In genomic region chr5:139438707-139439012, GRCh38 we compare ENCODE assay signal across 8 cellular contexts. TPM values are rescaled to one million over a fixed set of nuclear protein-coding genes. Genes with fewer than 3 reads are reported as not detected.
DNase-seq lines count a peak whose midpoint lies in the region; ATAC-seq and TF ChIP-seq lines count a peak whose summit lies in the region.

No MANE protein-coding gene starts in this region.

- H3K4me3 Mint-ChIP-seq in CD4-positive, CD25-positive, alpha-beta regulatory T cell, result peak overlapping the region; percentile 90 to 99 (median 98)
- H3K4me3 Mint-ChIP-seq in dendritic cell treated with granulocyte-macrophage colony-stimulating factor and Interleukin-4, amounts not matched to agents 40 ng/mL and 50 ng/mL, for 4 days, result peak overlapping the region; percentile 99
- H3K4me3 Mint-ChIP-seq in neural progenitor cell, result peak overlapping the region; percentile 98

- H3K9me3 Mint-ChIP-seq in CD4-positive, CD25-positive, alpha-beta regulatory T cell, result no peaks in the 10 kb centered on the region
- H3K9me3 Mint-ChIP-seq in dendritic cell treated with granulocyte-macrophage colony-stimulating factor and Interleukin-4, amounts not matched to agents 40 ng/mL and 50 ng/mL, for 4 days, result no peaks in the 10 kb centered on the region
- H3K9me3 Mint-ChIP-seq in neural progenitor cell, result no peaks in the 10 kb centered on the region

- no peaks in the 10 kb centered on the region for H3K27me3 ChIP-seq in CD4-positive, CD25-positive, alpha-beta regulatory T cell (ENCODE audit: control insufficient read depth, insufficient read depth, low read length)
- no peaks in the 10 kb centered on the region for H3K27me3 ChIP-seq in neural progenitor cell

- H3K36me3 Mint-ChIP-seq in CD4-positive, CD25-positive, alpha-beta regulatory T cell, result peaks cover 7% of the 10 kb centered on the region
- peaks cover 6% of the 10 kb centered on the region for H3K36me3 Mint-ChIP-seq in dendritic cell treated with granulocyte-macrophage colony-stimulating factor and Interleukin-4, amounts not matched to agents 40 ng/mL and 50 ng/mL, for 4 days (ENCODE audit: low read depth)
- peaks cover 6% of the 10 kb centered on the region for H3K36me3 Mint-ChIP-seq in neural progenitor cell

- intact Hi-C loops in dendritic cell treated with granulocyte-macrophage colony-stimulating factor and Interleukin-4, amounts not matched to agents 40 ng/mL and 50 ng/mL, for 4 days (cut with micrococcal nuclease), result loop anchor here (1.0 to 5.0 kb wide), 2 partner anchors 35 to 44 kb away; partner anchors contain the start of gene STING1

- DNase-seq in CD4-positive, CD25-positive, alpha-beta regulatory T cell, result no peak
- DNase-seq in LNCaP clone FGC (ENCODE audit: low read depth) (no peak), neural progenitor cell (ENCODE audit: low spot score) (peak; percentile 8), LoVo (ENCODE audit: low spot score) (no peak), mucosa of gallbladder (ENCODE audit: low spot score) (no peak)

- peak overlapping the region; percentile 88 for H3K4me2 ChIP-seq in neural progenitor cell

- peaks cover 24 to 41% (median 33%) of the 10 kb centered on the region in 4 donors for H3K4me1 Mint-ChIP-seq in CD4-positive, CD25-positive, alpha-beta regulatory T cell
- peaks cover 27% of the 10 kb centered on the region for H3K4me1 Mint-ChIP-seq in dendritic cell treated with granulocyte-macrophage colony-stimulating factor and Interleukin-4, amounts not matched to agents 40 ng/mL and 50 ng/mL, for 4 days (ENCODE audit: low read depth)
- H3K4me1 Mint-ChIP-seq in neural progenitor cell, result peaks cover 26% of the 10 kb centered on the region

- peaks cover 6% of the 10 kb centered on the region for H4K20me1 ChIP-seq in neural progenitor cell (ENCODE audit: low read depth)

- H3K36me3 ChIP-seq in CD4-positive, CD25-positive, alpha-beta regulatory T cell (ENCODE audit: control insufficient read depth, insufficient read depth, low read length), result no peaks in the 10 kb centered on the region
- H3K36me3 ChIP-seq in neural progenitor cell, result peaks cover 4% of the 10 kb centered on the region

- H3K9me3 ChIP-seq in CD4-positive, CD25-positive, alpha-beta regulatory T cell (ENCODE audit: control insufficient read depth in 2 of 2, low read length in 2 of 2), result no peaks in the 10 kb centered on the region
- no peaks in the 10 kb centered on the region for H3K9me3 ChIP-seq in neural progenitor cell (ENCODE audit: low read depth)

- H2AFZ ChIP-seq in neural progenitor cell (replicated peaks), result no peak overlapping the region

- no peak overlapping the region for H3K9ac ChIP-seq in neural progenitor cell

- peaks cover 39% of the 10 kb centered on the region for H3K4me1 ChIP-seq in CD4-positive, CD25-positive, alpha-beta regulatory T cell (ENCODE audit: control insufficient read depth, insufficient read depth, low read length, poor library complexity, severe bottlenecking)
- H3K4me1 ChIP-seq in neural progenitor cell, result peaks cover 11% of the 10 kb centered on the region

- H3F3A ChIP-seq in neural progenitor cell (ENCODE audit: low read depth), result peaks cover 9% of the 10 kb centered on the region

- no peak for ATAC-seq in CD4-positive, CD25-positive, alpha-beta regulatory T cell (ENCODE audit: low read depth in 2 of 2)
- ATAC-seq in HG03460 (IDR thresholded peaks at IDR 0.05; ENCODE audit: unreplicated experiment), result no peak
- no peak for ATAC-seq in GM21367 (IDR thresholded peaks at IDR 0.05; ENCODE audit: unreplicated experiment)

- H3K27me3 Mint-ChIP-seq in CD4-positive, CD25-positive, alpha-beta regulatory T cell, result no peaks in the 10 kb centered on the region
- no peaks in the 10 kb centered on the region for H3K27me3 Mint-ChIP-seq in dendritic cell treated with granulocyte-macrophage colony-stimulating factor and Interleukin-4, amounts not matched to agents 40 ng/mL and 50 ng/mL, for 4 days
- peaks cover 9% of the 10 kb centered on the region for H3K27me3 Mint-ChIP-seq in neural progenitor cell (ENCODE audit: insufficient read depth, low read depth)

- H3K27ac ChIP-seq in CD4-positive, CD25-positive, alpha-beta regulatory T cell (ENCODE audit: insufficient read depth, low read length, poor library complexity, severe bottlenecking), result peak overlapping the region; percentile 99
- H3K27ac ChIP-seq in neural progenitor cell, result no peak overlapping the region

- peaks cover 6% of the 10 kb centered on the region for H3K79me2 ChIP-seq in neural progenitor cell (ENCODE audit: low read depth)

- peak overlapping the region; percentile 86 to 100 (median 99) for H3K27ac Mint-ChIP-seq in CD4-positive, CD25-positive, alpha-beta regulatory T cell
- peak overlapping the region; percentile 96 for H3K27ac Mint-ChIP-seq in dendritic cell treated with granulocyte-macrophage colony-stimulating factor and Interleukin-4, amounts not matched to agents 40 ng/mL and 50 ng/mL, for 4 days
- no peak overlapping the region for H3K27ac Mint-ChIP-seq in neural progenitor cell

- TF ChIP-seq CTCF in LNCaP clone FGC (IDR thresholded peaks at IDR 0.05; ENCODE audit: control insufficient read depth, extremely low read depth, insufficient read depth) (no peak), neural progenitor cell (IDR thresholded peaks at IDR 0.05) (no peak)

- H3K4me3 ChIP-seq in CD4-positive, CD25-positive, alpha-beta regulatory T cell (ENCODE audit: low read depth, low read length), result peak overlapping the region; percentile 61
- H3K4me3 ChIP-seq in LNCaP clone FGC (ENCODE audit: low read depth, low read length) (peak overlapping the region; percentile 80), neural progenitor cell (peak overlapping the region; percentile 70)

RNA-seq across cellular contexts. Expression of gene DNAJC18, which starts 0.7 kb away (rescaled TPM):
- 8.2 TPM for total RNA-seq in CD4-positive, CD25-positive, alpha-beta regulatory T cell
- 1 to 10 TPM; 4.0 to 9.0 (median 5.1) TPM for polyA plus RNA-seq in CD4-positive, CD25-positive, alpha-beta regulatory T cell
- total RNA-seq in neural progenitor cell (ENCODE audit: low replicate concordance) (13.7 and 21.7 TPM in 2 replicates), mucosa of gallbladder (14.6 TPM)

RNA-seq across cellular contexts. Expression of gene ECSCR, which starts 23.9 kb away (rescaled TPM):
- 0.64 TPM for total RNA-seq in CD4-positive, CD25-positive, alpha-beta regulatory T cell
- 1 to 10 TPM in 1 of 4 donors, under 1 TPM in 2, not detected in 1; 0.23 to 1.6 (median 0.92) TPM for polyA plus RNA-seq in CD4-positive, CD25-positive, alpha-beta regulatory T cell
- total RNA-seq in neural progenitor cell (ENCODE audit: low replicate concordance) (not detected in 2 replicates), mucosa of gallbladder (9.4 TPM)

RNA-seq across cellular contexts. Expression of gene SMIM33, which starts 32.1 kb away (rescaled TPM):
- total RNA-seq in CD4-positive, CD25-positive, alpha-beta regulatory T cell, result 0.54 TPM
- polyA plus RNA-seq in CD4-positive, CD25-positive, alpha-beta regulatory T cell, result 1 to 10 TPM in 1 of 4 donors, under 1 TPM in 3; 0.08 to 1.9 (median 0.73) TPM
- total RNA-seq in neural progenitor cell (ENCODE audit: low replicate concordance) (not detected in 2 replicates), mucosa of gallbladder (0.17 TPM)

RNA-seq across cellular contexts. Expression of gene SPATA24, which starts 34.8 kb away (rescaled TPM):
- 4.4 TPM for total RNA-seq in CD4-positive, CD25-positive, alpha-beta regulatory T cell
- polyA plus RNA-seq in CD4-positive, CD25-positive, alpha-beta regulatory T cell, result 1 to 10 TPM; 5.5 to 6.8 (median 6.1) TPM
- total RNA-seq in neural progenitor cell (ENCODE audit: low replicate concordance) (15.2 and 15.7 TPM in 2 replicates), mucosa of gallbladder (7.3 TPM)

RNA-seq across cellular contexts. Expression of gene PROB1, which starts 43.8 kb away (rescaled TPM):
- total RNA-seq in CD4-positive, CD25-positive, alpha-beta regulatory T cell, result 1.2 TPM
- under 1 TPM; 0.25 to 0.86 (median 0.59) TPM for polyA plus RNA-seq in CD4-positive, CD25-positive, alpha-beta regulatory T cell
- total RNA-seq in neural progenitor cell (ENCODE audit: low replicate concordance) (0.67 and 2.6 TPM in 2 replicates), mucosa of gallbladder (3.0 TPM)
